ENCODE assay signal across 8 cellular contexts in genomic region chr19:35774274-35775045, GRCh38. TPM values are rescaled to one million over a fixed set of nuclear protein-coding genes. Genes with fewer than 3 reads are reported as not detected.
A peak's percentile ranks its signal among the peaks of the same experiment; 100 is the strongest.
DNase-seq lines count a peak whose midpoint lies in the region; ATAC-seq and TF ChIP-seq lines count a peak whose summit lies in the region.

No MANE protein-coding gene starts in this region.

- no peak for ATAC-seq in activated T-cell treated with anti-CD3 and anti-CD28 coated beads, Interleukin-2, amount 50 U/mL, for 4 hours
- ATAC-seq in GM21381 (IDR thresholded peaks at IDR 0.05; ENCODE audit: unreplicated experiment): no peak

- no peak for DNase-seq in activated T-cell treated with anti-CD3 and anti-CD28 coated beads, Interleukin-2, amount 50 U/mL, for 4 hours
- DNase-seq in activated T-cell treated with anti-CD3 and anti-CD28 coated beads, Interleukin-2, amount 50 U/mL, for 1 hour: no peak
- DNase-seq in immature natural killer cell: no peak
- DNase-seq in tibial artery: no peak
- no peak for DNase-seq in Kasumi-1 (lab: John Stamatoyannopoulos, UW)
- DNase-seq in H4 (ENCODE audit: low spot score): no peak

- H3K9me3 Mint-ChIP-seq in activated T-cell treated with anti-CD3 and anti-CD28 coated beads, Interleukin-2, amount 50 U/mL, for 4 hours: no peaks in the 10 kb centered on the region
- H3K9me3 Mint-ChIP-seq in immature natural killer cell: no peaks in the 10 kb centered on the region

- H3K4me3 ChIP-seq in WI38 (ENCODE audit: low read depth, low read length) (peak overlapping the region; percentile 39), tibial artery (peak overlapping the region; percentile 92 to 93)

- no peaks in the 10 kb centered on the region for H3K9me3 ChIP-seq in tibial artery

- TF ChIP-seq CTCF in WI38 (IDR thresholded peaks at IDR 0.05; ENCODE audit: low read depth, low read length) (no peak), tibial artery (IDR thresholded peaks at IDR 0.05) (no peak)

- H3K27me3 Mint-ChIP-seq in activated T-cell treated with anti-CD3 and anti-CD28 coated beads, Interleukin-2, amount 50 U/mL, for 4 hours (ENCODE audit: low read depth): no peaks in the 10 kb centered on the region
- H3K27me3 Mint-ChIP-seq in immature natural killer cell (ENCODE audit: low read depth in 3 of 3): peaks cover 0 to 4% (median 2%) of the 10 kb centered on the region in 3 donors

- H3K4me1 Mint-ChIP-seq in activated T-cell treated with anti-CD3 and anti-CD28 coated beads, Interleukin-2, amount 50 U/mL, for 4 hours (ENCODE audit: low read depth): peaks cover 19% of the 10 kb centered on the region
- H3K4me1 Mint-ChIP-seq in immature natural killer cell: peaks cover 14 to 25% of the 10 kb centered on the region in 2 donors

- peak overlapping the region in 1 of 2 donors; percentile 6 for H3K27ac ChIP-seq in tibial artery

- peaks cover 0 to 21% (median 8%) of the 10 kb centered on the region in 3 donors for H3K36me3 ChIP-seq in tibial artery

- H3K4me1 ChIP-seq in tibial artery: peaks cover 0 to 19% (median 15%) of the 10 kb centered on the region in 4 donors

- H3K36me3 Mint-ChIP-seq in activated T-cell treated with anti-CD3 and anti-CD28 coated beads, Interleukin-2, amount 50 U/mL, for 4 hours (ENCODE audit: insufficient read depth): no peaks in the 10 kb centered on the region
- peaks cover 0 to 4% (median 3%) of the 10 kb centered on the region in 3 donors for H3K36me3 Mint-ChIP-seq in immature natural killer cell

- intact Hi-C loops in tibial artery (cut with DNase I; ENCODE audit: low total_unique reads): no loop called here

- H3K27ac Mint-ChIP-seq in immature natural killer cell: peak overlapping the region in 4 of 6 donors; percentile 32 to 69 (median 50)

- H3K4me3 Mint-ChIP-seq in activated T-cell treated with anti-CD3 and anti-CD28 coated beads, Interleukin-2, amount 50 U/mL, for 4 hours: peak overlapping the region; percentile 71
- peak overlapping the region; percentile 79 to 89 (median 88) for H3K4me3 Mint-ChIP-seq in immature natural killer cell

- H3K27me3 ChIP-seq in tibial artery: no peaks in the 10 kb centered on the region

RNA-seq across cellular contexts. Expression of gene ARHGAP33, which starts 0.9 kb away (rescaled TPM):
- 1 to 10 TPM; 5.5 to 6.9 (median 6.2) TPM for total RNA-seq in activated T-cell treated with anti-CD3 and anti-CD28 coated beads, Interleukin-2, amount 50 U/mL, for 4 hours
- polyA plus RNA-seq in immature natural killer cell: under 1 TPM in 1 of 3 donors, not detected in 2; 0.37 TPM
- 1.5 and 2.2 TPM in 2 replicates for total RNA-seq in H4 (2014; rRNA removed; shearing (Covaris generic))

RNA-seq across cellular contexts. Expression of gene PROSER3, which starts 16.5 kb away (rescaled TPM):
- total RNA-seq in activated T-cell treated with anti-CD3 and anti-CD28 coated beads, Interleukin-2, amount 50 U/mL, for 4 hours: 10 to 100 TPM; 27.2 to 33.7 (median 27.3) TPM
- 1 to 10 TPM; 1.2 to 7.8 (median 2.2) TPM for polyA plus RNA-seq in immature natural killer cell
- 9.6 and 15.3 TPM in 2 replicates for total RNA-seq in H4 (2014; rRNA removed; shearing (Covaris generic))

RNA-seq across cellular contexts. Expression of gene HSPB6, which starts 17.6 kb away (rescaled TPM):
- total RNA-seq in activated T-cell treated with anti-CD3 and anti-CD28 coated beads, Interleukin-2, amount 50 U/mL, for 4 hours: under 1 TPM; 0.22 to 0.46 (median 0.37) TPM
- polyA plus RNA-seq in immature natural killer cell: not detected
- not detected in 2 replicates for total RNA-seq in H4 (2014; rRNA removed; shearing (Covaris generic))

RNA-seq across cellular contexts. Expression of gene LIN37, which starts 26.1 kb away (rescaled TPM):
- total RNA-seq in activated T-cell treated with anti-CD3 and anti-CD28 coated beads, Interleukin-2, amount 50 U/mL, for 4 hours: 1 to 10 TPM; 5.8 to 6.4 (median 6.4) TPM
- polyA plus RNA-seq in immature natural killer cell: 10 to 100 TPM in 2 of 3 donors, 1 to 10 TPM in 1; 9.7 to 15.2 (median 12.6) TPM
- 11.5 and 15.5 TPM in 2 replicates for total RNA-seq in H4 (2014; rRNA removed; shearing (Covaris generic))

RNA-seq across cellular contexts. Expression of gene PSENEN, which starts 29.0 kb away (rescaled TPM):
- 10 to 100 TPM; 46.1 to 49.3 (median 47.9) TPM for total RNA-seq in activated T-cell treated with anti-CD3 and anti-CD28 coated beads, Interleukin-2, amount 50 U/mL, for 4 hours
- polyA plus RNA-seq in immature natural killer cell: 100 to 1,000 TPM; 127 to 149 (median 129) TPM
- 91.4 and 100 TPM in 2 replicates for total RNA-seq in H4 (2014; rRNA removed; shearing (Covaris generic))
